ENCODE assay signal across 11 cellular contexts in genomic region chr2:47299555-47299954, GRCh38.
DNase-seq lines count a peak whose midpoint lies in the region; ATAC-seq and TF ChIP-seq lines count a peak whose summit lies in the region.
"Had no signal": no experiment of that assay in that cellular context is flagged by ENCODE, and none has a peak within 500 bp of the region (broad histone marks: within the 10 kb centered on the region; RNA-seq: fewer than 3 reads in every experiment).

No MANE protein-coding gene starts in this region.

- H3K9me3 ChIP-seq in heart left ventricle = no peaks in the 10 kb centered on the region
- H3K9me3 ChIP-seq: right atrium auricular region had no signal

- DNase-seq in ELF-1 (ENCODE audit: low read depth, low spot score) (peak; percentile 65), NOMO-1 treated with dmso at 0.1 percent for 144 hours (lab: John Stamatoyannopoulos, UW; ENCODE audit: unreplicated experiment) (peak; percentile 29), epithelial cell of prostate (ENCODE audit: low read depth, low spot score) (peak; percentile 33), retinal pigment epithelial cell (ENCODE audit: low read depth) (peak; percentile 95), heart left ventricle (no peak), left lobe of liver (ENCODE audit: low spot score) (no peak)
- DNase-seq: DMS79, NCI-H69 had no signal

- intact Hi-C loops in heart left ventricle (cut with DNase I) = no loop called here

- no peaks in the 10 kb centered on the region for H3K27me3 ChIP-seq in heart left ventricle
- H3K27me3 ChIP-seq: right atrium auricular region had no signal

- TF ChIP-seq CTCF in retinal pigment epithelial cell (conservative IDR thresholded peaks at IDR 0.05; ENCODE audit: low read depth, low read length) = no peak
- no peak for TF ChIP-seq CTCF in heart left ventricle (IDR thresholded peaks at IDR 0.05)

- no peak for TF ChIP-seq POLR2A in heart left ventricle (IDR thresholded peaks at IDR 0.05)

- H3K36me3 ChIP-seq in heart left ventricle = no peaks in the 10 kb centered on the region
- H3K36me3 ChIP-seq: right atrium auricular region had no signal

- H3K27ac ChIP-seq in epithelial cell of prostate (no peak overlapping the region), heart left ventricle (peak overlapping the region in 1 of 12 donors; percentile 11)

- 78 to 94% (median 87%) methylated on average over 9 of the region's 9 CpGs for WGBS in heart left ventricle, 4 donors

- ATAC-seq in heart left ventricle (no peak), left lobe of liver (no peak), GM19324 (IDR thresholded peaks at IDR 0.05; ENCODE audit: low FRiP score, unreplicated experiment) (no peak), GM18873 (IDR thresholded peaks at IDR 0.05; ENCODE audit: low FRiP score, unreplicated experiment) (no peak)

- no peak overlapping the region for H3K4me3 ChIP-seq in retinal pigment epithelial cell (ENCODE audit: low read length)
- H3K4me3 ChIP-seq in heart left ventricle = no peak overlapping the region
- H3K4me3 ChIP-seq: right atrium auricular region had no signal

- H3K4me1 ChIP-seq in heart left ventricle = peaks cover 0 to 73% (median 0%) of the 10 kb centered on the region in 12 donors

Comparison
In these comparisons a context has a peak if more than half of its experiments do, and no peak if none do; other contexts are left out.
1. DNase-seq: peak in ELF-1 (single experiment), NOMO-1 treated with dmso at 0.1 percent for 144 hours (single experiment), epithelial cell of prostate (single experiment) and retinal pigment epithelial cell (single experiment); none in heart left ventricle (0 of 5) and left lobe of liver (single experiment).